In the genomic region with DNA sequence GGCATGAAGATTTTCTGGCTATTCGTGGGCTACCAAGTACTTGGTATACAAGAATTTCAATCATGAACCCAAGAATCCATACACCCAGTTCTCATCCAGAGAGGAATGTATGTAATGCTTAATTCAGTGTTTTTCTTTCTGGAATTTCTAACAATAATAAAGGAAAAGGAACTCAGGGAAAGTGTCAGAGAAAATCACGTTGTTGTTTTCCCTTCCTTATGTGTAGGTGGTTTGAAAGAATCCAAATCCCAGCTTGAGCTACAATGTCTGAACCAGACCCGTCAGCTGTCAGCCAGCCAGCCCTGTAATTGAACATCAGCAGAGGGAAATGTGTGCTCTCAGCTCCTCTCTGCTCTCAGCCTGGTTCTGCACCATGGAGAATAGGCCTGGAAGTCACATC, we compare ENCODE assay signal across 17 cellular contexts.
DNase-seq lines count a peak whose midpoint lies in the region; ATAC-seq and TF ChIP-seq lines count a peak whose summit lies in the region.
"Had no signal": no experiment of that assay in that cellular context is flagged by ENCODE, and none has a peak within 500 bp of the region (broad histone marks: within the 10 kb centered on the region; RNA-seq: fewer than 3 reads in every experiment).

No MANE protein-coding gene starts in this region.

- no peaks in the 10 kb centered on the region for H3K27me3 Mint-ChIP-seq in nephron progenitor cell (ENCODE audit: low read depth, poor library complexity)

- CTCF ChIA-PET in AG04449 (lab: Yijun Ruan, JAX) = interaction anchor here (1.2 to 2.1 kb wide), 5 partner anchors 8 to 21 kb away, joined by 3 to 7 read pairs (median 4); no protein-coding TSS in a partner anchor

- ATAC-seq in esophagus mucosa (no peak), HG03045 (IDR thresholded peaks at IDR 0.05; ENCODE audit: unreplicated experiment) (no peak)
- ATAC-seq: activated CD8-positive, alpha-beta T cell treated with anti-CD3 and anti-CD28 coated beads, Interleukin-2, amount 10 ng/mL, durations not matched to agents 7 days and 5 days; activated naive CD4-positive, alpha-beta T cell treated with anti-CD3 and anti-CD28 coated beads, Interleukin-2, amount 50 U/mL, for 72 hours; activated T-cell treated with anti-CD3 and anti-CD28 coated beads, Interleukin-2, amount 50 U/mL, for 72 hours had no signal

- H3K27ac Mint-ChIP-seq in nephron progenitor cell = peak overlapping the region; percentile 92
- H3K27ac Mint-ChIP-seq: activated CD8-positive, alpha-beta T cell treated with anti-CD3 and anti-CD28 coated beads, Interleukin-2, amount 10 ng/mL, durations not matched to agents 7 days and 5 days; activated T-cell treated with anti-CD3 and anti-CD28 coated beads, Interleukin-2, amount 50 U/mL, for 72 hours had no signal

- H3K4me3 ChIP-seq in AG04449 (ENCODE audit: low read depth, low read length) = no peak overlapping the region
- H3K4me3 ChIP-seq: right atrium auricular region, transverse colon had no signal

- H3K36me3 Mint-ChIP-seq in nephron progenitor cell (ENCODE audit: low read depth) = peaks cover 5% of the 10 kb centered on the region
- H3K36me3 Mint-ChIP-seq: activated naive CD4-positive, alpha-beta T cell treated with anti-CD3 and anti-CD28 coated beads, Interleukin-2, amount 50 U/mL, for 72 hours had no signal

- TF ChIP-seq CTCF in AG04449 (IDR thresholded peaks at IDR 0.05; ENCODE audit: insufficient read depth, low read length, missing control alignments) (no peak), nephron progenitor cell (IDR thresholded peaks at IDR 0.05) (no peak)

- no peak overlapping the region for H3K4me3 Mint-ChIP-seq in nephron progenitor cell
- H3K4me3 Mint-ChIP-seq: activated CD8-positive, alpha-beta T cell treated with anti-CD3 and anti-CD28 coated beads, Interleukin-2, amount 10 ng/mL, durations not matched to agents 7 days and 5 days; activated T-cell treated with anti-CD3 and anti-CD28 coated beads, Interleukin-2, amount 50 U/mL, for 72 hours had no signal

- DNase-seq in AG04449 (ENCODE audit: low read depth, low spot score) = peak; percentile 72
- peak; percentile 70 for DNase-seq in NCI-H69 (lab: John Stamatoyannopoulos, UW)
- DNase-seq in dermis blood vessel endothelial cell = peak; percentile 45
- DNase-seq in nephron progenitor cell = no peak
- DNase-seq in DMS153 treated with DMSO at 0.1 percent for 48 hours (lab: John Stamatoyannopoulos, UW; ENCODE audit: unreplicated experiment) = no peak
- no peak for DNase-seq in T-helper 1 cell
- DNase-seq: activated CD8-positive, alpha-beta T cell treated with anti-CD3 and anti-CD28 coated beads, Interleukin-2, amount 10 ng/mL, durations not matched to agents 7 days and 5 days; activated T-cell treated with anti-CD3 and anti-CD28 coated beads, Interleukin-2, amount 50 U/mL, for 72 hours; hippocampal formation; NCI-H2029; SHP77 treated with DMSO at 0.1 percent for 48 hours; stimulated activated naive CD4-positive, alpha-beta T cell treated with Interleukin-2 at 50 U/mL for 16 hours; transverse colon had no signal

- H3K4me1 Mint-ChIP-seq in nephron progenitor cell = peaks cover 61% of the 10 kb centered on the region

- H3K9me3 Mint-ChIP-seq in nephron progenitor cell = peaks cover under 1% of the 10 kb centered on the region
- H3K9me3 Mint-ChIP-seq: activated T-cell treated with anti-CD3 and anti-CD28 coated beads, Interleukin-2, amount 50 U/mL, for 72 hours had no signal

- POLR2A ChIA-PET in AG04449 (lab: Yijun Ruan, JAX) = interaction anchor here (2.0 kb wide), 1 partner anchor 9 kb away, joined by 16 read pairs; no protein-coding TSS in a partner anchor

Comparison
In these comparisons a context has a peak if more than half of its experiments do, and no peak if none do; other contexts are left out.
1. DNase-seq: peak in AG04449 (single experiment), NCI-H69 (single experiment) and dermis blood vessel endothelial cell (single experiment); none in nephron progenitor cell (single experiment), DMS153 treated with DMSO at 0.1 percent for 48 hours (single experiment) and T-helper 1 cell (0 of 5).